In genomic region chr7:150898475-150899011, GRCh38 we compare ENCODE assay signal across 1 cellular context.
A peak's percentile ranks its signal among the peaks of the same experiment; 100 is the strongest.
TF ChIP-seq lines count a peak whose summit lies in the region.

No MANE protein-coding gene starts in this region.

TF ChIP-seq in K562, 482 proteins besides CTCF, POLR2A, EP300 and RAD21 (continued from another document and continues in another):
- no peak for TF ChIP-seq ZBTB34 (CRISPR knock-in tag; IDR thresholded peaks at IDR 0.05)
- no peak for TF ChIP-seq ZNF395 (CRISPR knock-in tag; IDR thresholded peaks at IDR 0.05)
- TF ChIP-seq MXI1 (IDR thresholded peaks at IDR 0.05; ENCODE audit: low read depth, low read length) = no peak
- TF ChIP-seq ZNF592 (IDR thresholded peaks at IDR 0.05) = peak; percentile 77; the same call in 1 of the 2 replicates
- TF ChIP-seq SOX6 (IDR thresholded peaks at IDR 0.05) = no peak
- TF ChIP-seq RBM39 (optimal IDR thresholded peaks at IDR 0.05; ENCODE audit: low read depth, low read length) = peak; percentile 65
- TF ChIP-seq MLLT1 (IDR thresholded peaks at IDR 0.05) = no peak
- TF ChIP-seq FOXP1 (CRISPR knock-in tag; IDR thresholded peaks at IDR 0.05) = no peak
- TF ChIP-seq IRF9 (tag; IDR thresholded peaks at IDR 0.05) = no peak
- no peak for TF ChIP-seq SIRT6 (IDR thresholded peaks at IDR 0.05; ENCODE audit: low read depth, low read length)
- TF ChIP-seq SMC3 (conservative IDR thresholded peaks at IDR 0.05; ENCODE audit: insufficient read depth, low read depth, low read length) = peak; percentile 99
- TF ChIP-seq ETV6 (IDR thresholded peaks at IDR 0.05; ENCODE audit: borderline replicate concordance in 1 of 2, low read depth in 2 of 2, low read length in 1 of 2) = no peak
- TF ChIP-seq ETV6 (CRISPR knock-in tag; IDR thresholded peaks at IDR 0.05; ENCODE audit: borderline replicate concordance) = no peak
- TF ChIP-seq CSDE1 (IDR thresholded peaks at IDR 0.05) = no peak
- TF ChIP-seq SMAD1 (IDR thresholded peaks at IDR 0.05; ENCODE audit: low read depth, low read length, partially characterized antibody) = no peak
- TF ChIP-seq CREB5 (CRISPR knock-in tag; IDR thresholded peaks at IDR 0.05) = no peak
- TF ChIP-seq ZKSCAN3 (CRISPR knock-in tag; IDR thresholded peaks at IDR 0.05) = no peak
- TF ChIP-seq DIDO1 (tag; IDR thresholded peaks at IDR 0.05; ENCODE audit: low read depth) = no peak
- no peak for TF ChIP-seq TFE3 (CRISPR knock-in tag; IDR thresholded peaks at IDR 0.05)
- no peak for TF ChIP-seq ZFPM2 (CRISPR knock-in tag; IDR thresholded peaks at IDR 0.05)
- no peak for TF ChIP-seq TCF15 (CRISPR knock-in tag; IDR thresholded peaks at IDR 0.05)
- TF ChIP-seq POLR2AphosphoS2 (IDR thresholded peaks at IDR 0.05; ENCODE audit: low read length) = no peak
- no peak for TF ChIP-seq SIN3A (IDR thresholded peaks at IDR 0.05; ENCODE audit: borderline replicate concordance in 2 of 2, control insufficient read depth in 1 of 2, low read depth in 2 of 2, low read length in 2 of 2)
- no peak for TF ChIP-seq ZNF12 (CRISPR knock-in tag; IDR thresholded peaks at IDR 0.05)
- TF ChIP-seq PHF21A (IDR thresholded peaks at IDR 0.05; ENCODE audit: borderline replicate concordance, low read depth) = no peak
- TF ChIP-seq ZNF444 (CRISPR knock-in tag; IDR thresholded peaks at IDR 0.05) = no peak
- no peak for TF ChIP-seq KAT8 (IDR thresholded peaks at IDR 0.05; ENCODE audit: low read depth)
- no peak for TF ChIP-seq ZNF23 (CRISPR knock-in tag; IDR thresholded peaks at IDR 0.05)
- TF ChIP-seq GTF3C2 (IDR thresholded peaks at IDR 0.05; ENCODE audit: borderline replicate concordance, extremely low read depth, insufficient read length) = no peak
- TF ChIP-seq GMEB1 (CRISPR knock-in tag; IDR thresholded peaks at IDR 0.05) = no peak
- TF ChIP-seq EHMT2 (IDR thresholded peaks at IDR 0.05) = 0 out of 2 replicates have a peak, but pooled peaks have one; percentile 9
- TF ChIP-seq DMBX1 (CRISPR knock-in tag; IDR thresholded peaks at IDR 0.05; ENCODE audit: borderline replicate concordance) = peak; percentile 69; the same call in 1 of the 2 replicates
- no peak for TF ChIP-seq EWSR1 (IDR thresholded peaks at IDR 0.05; ENCODE audit: borderline replicate concordance, low read depth, partially characterized antibody)
- TF ChIP-seq E2F5 (CRISPR knock-in tag; IDR thresholded peaks at IDR 0.05) = no peak; the same call in 1 of the 2 replicates
- TF ChIP-seq JUN (IDR thresholded peaks at IDR 0.05; ENCODE audit: borderline replicate concordance, low read depth, low read length) = no peak
- 0 out of 2 replicates have a peak, but pooled peaks have one; percentile 30 for TF ChIP-seq JUN (CRISPR knock-in tag; IDR thresholded peaks at IDR 0.05; ENCODE audit: borderline replicate concordance)
